Comparison of ENCODE assay signal across 14 cellular contexts in genomic region chr10:132110091-132110490, GRCh38. TPM values are rescaled to one million over a fixed set of nuclear protein-coding genes. Genes with fewer than 3 reads are reported as not detected.
DNase-seq lines count a peak whose midpoint lies in the region; ATAC-seq and TF ChIP-seq lines count a peak whose summit lies in the region.
"Had no signal": no experiment of that assay in that cellular context is flagged by ENCODE, and none has a peak within 500 bp of the region (broad histone marks: within the 10 kb centered on the region; RNA-seq: fewer than 3 reads in every experiment).

No MANE protein-coding gene starts in this region.

- POLR2A ChIA-PET in activated naive CD8-positive, alpha-beta T cell treated with anti-CD3 and anti-CD28 coated beads, Interleukin-2, amount 10 ng/mL, durations not matched to agents 7 days and 5 days (lab: Charles Lee), result no interaction called here
- POLR2A ChIA-PET in RWPE1 (lab: Yijun Ruan, JAX; ENCODE audit: low non-redundant PET), result no interaction called here

- no peaks in the 10 kb centered on the region for H3K4me1 Mint-ChIP-seq in activated naive CD8-positive, alpha-beta T cell treated with anti-CD3 and anti-CD28 coated beads, Interleukin-2, amount 10 ng/mL, durations not matched to agents 7 days and 5 days
- no peaks in the 10 kb centered on the region for H3K4me1 Mint-ChIP-seq in activated naive CD8-positive, alpha-beta T cell treated with anti-CD3 and anti-CD28 coated beads, Interleukin-2, amount 50 U/mL, for 24 hours
- H3K4me1 Mint-ChIP-seq in brain, result peaks cover 23% of the 10 kb centered on the region
- H3K4me1 Mint-ChIP-seq: activated T-helper 17 cell treated with anti-CD3 and anti-CD28 coated beads, Interleukin-2, amount 50 U/mL, for 72 hours had no signal

- CTCF ChIA-PET in RWPE1 (lab: Yijun Ruan, JAX), result interaction anchor here (0.6 kb wide), 1 partner anchor 114 kb away, joined by 4 read pairs; no protein-coding TSS in a partner anchor

- H3K9me3 Mint-ChIP-seq in activated naive CD8-positive, alpha-beta T cell treated with anti-CD3 and anti-CD28 coated beads, Interleukin-2, amount 10 ng/mL, durations not matched to agents 7 days and 5 days, result no peaks in the 10 kb centered on the region
- H3K9me3 Mint-ChIP-seq in activated naive CD8-positive, alpha-beta T cell treated with anti-CD3 and anti-CD28 coated beads, Interleukin-2, amount 50 U/mL, for 24 hours, result no peaks in the 10 kb centered on the region
- no peaks in the 10 kb centered on the region for H3K9me3 Mint-ChIP-seq in brain
- H3K9me3 Mint-ChIP-seq: activated T-helper 17 cell treated with anti-CD3 and anti-CD28 coated beads, Interleukin-2, amount 50 U/mL, for 72 hours had no signal

- TF ChIP-seq CTCF in brain (conservative IDR thresholded peaks at IDR 0.05) (no peak), RWPE1 (conservative IDR thresholded peaks at IDR 0.05; ENCODE audit: low read depth) (no peak)

- no peak overlapping the region for H3K4me3 Mint-ChIP-seq in activated naive CD8-positive, alpha-beta T cell treated with anti-CD3 and anti-CD28 coated beads, Interleukin-2, amount 10 ng/mL, durations not matched to agents 7 days and 5 days
- H3K4me3 Mint-ChIP-seq in activated naive CD8-positive, alpha-beta T cell treated with anti-CD3 and anti-CD28 coated beads, Interleukin-2, amount 50 U/mL, for 24 hours, result no peak overlapping the region
- H3K4me3 Mint-ChIP-seq in brain, result no peak overlapping the region
- H3K4me3 Mint-ChIP-seq: activated T-helper 17 cell treated with anti-CD3 and anti-CD28 coated beads, Interleukin-2, amount 50 U/mL, for 72 hours had no signal

- H3K36me3 Mint-ChIP-seq in activated naive CD8-positive, alpha-beta T cell treated with anti-CD3 and anti-CD28 coated beads, Interleukin-2, amount 10 ng/mL, durations not matched to agents 7 days and 5 days, result no peaks in the 10 kb centered on the region
- no peaks in the 10 kb centered on the region for H3K36me3 Mint-ChIP-seq in activated naive CD8-positive, alpha-beta T cell treated with anti-CD3 and anti-CD28 coated beads, Interleukin-2, amount 50 U/mL, for 24 hours (ENCODE audit: low read depth)
- no peaks in the 10 kb centered on the region for H3K36me3 Mint-ChIP-seq in brain

- H3K27me3 Mint-ChIP-seq in activated naive CD8-positive, alpha-beta T cell treated with anti-CD3 and anti-CD28 coated beads, Interleukin-2, amount 10 ng/mL, durations not matched to agents 7 days and 5 days, result peaks cover 2% of the 10 kb centered on the region
- no peaks in the 10 kb centered on the region for H3K27me3 Mint-ChIP-seq in activated naive CD8-positive, alpha-beta T cell treated with anti-CD3 and anti-CD28 coated beads, Interleukin-2, amount 50 U/mL, for 24 hours
- H3K27me3 Mint-ChIP-seq in brain, result no peaks in the 10 kb centered on the region
- H3K27me3 Mint-ChIP-seq: activated T-helper 17 cell treated with anti-CD3 and anti-CD28 coated beads, Interleukin-2, amount 50 U/mL, for 72 hours had no signal

- DNase-seq in activated naive CD8-positive, alpha-beta T cell treated with anti-CD3 and anti-CD28 coated beads, Interleukin-2, amount 10 ng/mL, durations not matched to agents 7 days and 5 days, result peak; percentile 20
- DNase-seq in activated naive CD8-positive, alpha-beta T cell treated with anti-CD3 and anti-CD28 coated beads, Interleukin-2, amount 50 U/mL, for 24 hours, result no peak
- peak; percentile 35 for DNase-seq in left lobe of liver (ENCODE audit: low spot score)
- no peak for DNase-seq in substantia nigra (lab: John Stamatoyannopoulos, UW)
- DNase-seq in RWPE1 (ENCODE audit: low spot score), result no peak
- DNase-seq: activated CD4-positive, alpha-beta T cell treated with anti-CD3 and anti-CD28 coated beads for 48 hours; H7; NCI-H2227 treated with DMSO at 0.1 percent for 48 hours; stimulated activated CD4-positive, alpha-beta T cell treated with anti-CD3 and anti-CD28 coated beads, Interleukin-1b, Interleukin-23, amount 100 ng/mL, for 48 hours; T1000 had no signal

- H3K27ac ChIP-seq in substantia nigra (ENCODE audit: low read depth, low read length, poor library complexity, severe bottlenecking) (peak overlapping the region; percentile 21), RWPE1 (no peak overlapping the region)

- no peak overlapping the region for H3K27ac Mint-ChIP-seq in activated naive CD8-positive, alpha-beta T cell treated with anti-CD3 and anti-CD28 coated beads, Interleukin-2, amount 10 ng/mL, durations not matched to agents 7 days and 5 days
- H3K27ac Mint-ChIP-seq in activated naive CD8-positive, alpha-beta T cell treated with anti-CD3 and anti-CD28 coated beads, Interleukin-2, amount 50 U/mL, for 24 hours, result no peak overlapping the region
- peak overlapping the region in 4 of 5 experiments; percentile 25 to 93 (median 76) for H3K27ac Mint-ChIP-seq in brain
- H3K27ac Mint-ChIP-seq: activated T-helper 17 cell treated with anti-CD3 and anti-CD28 coated beads, Interleukin-2, amount 50 U/mL, for 72 hours had no signal

- no peak for ATAC-seq in activated naive CD8-positive, alpha-beta T cell treated with anti-CD3 and anti-CD28 coated beads, Interleukin-2, amount 10 ng/mL, durations not matched to agents 7 days and 5 days (ENCODE audit: low read depth)
- no peak for ATAC-seq in activated naive CD8-positive, alpha-beta T cell treated with anti-CD3 and anti-CD28 coated beads, Interleukin-2, amount 50 U/mL, for 24 hours
- no peak for ATAC-seq in left lobe of liver
- no peak for ATAC-seq in HG03354 (IDR thresholded peaks at IDR 0.05; ENCODE audit: poor library complexity, severe bottlenecking, unreplicated experiment)
- no peak for ATAC-seq in GM18498 (IDR thresholded peaks at IDR 0.05; ENCODE audit: unreplicated experiment)
- ATAC-seq: activated T-helper 17 cell treated with anti-CD3 and anti-CD28 coated beads, Interleukin-2, amount 50 U/mL, for 72 hours had no signal

RNA-seq across cellular contexts. Expression of gene JAKMIP3, which starts 44.3 kb away (rescaled TPM):
- total RNA-seq in activated naive CD8-positive, alpha-beta T cell treated with anti-CD3 and anti-CD28 coated beads, Interleukin-2, amount 10 ng/mL, durations not matched to agents 7 days and 5 days, result under 1 TPM; 0.17 to 0.28 TPM
- polyA plus RNA-seq in brain (ENCODE audit: insufficient read depth, low read depth, low replicate concordance), result 1.0 TPM
- total RNA-seq in left lobe of liver, result 0.28 TPM

Comparison
In these comparisons a context has a peak if more than half of its experiments do, and no peak if none do; other contexts are left out.
1. DNase-seq: peak in activated naive CD8-positive, alpha-beta T cell treated with anti-CD3 and anti-CD28 coated beads, Interleukin-2, amount 10 ng/mL, durations not matched to agents 7 days and 5 days (single experiment) and left lobe of liver (single experiment); none in activated naive CD8-positive, alpha-beta T cell treated with anti-CD3 and anti-CD28 coated beads, Interleukin-2, amount 50 U/mL, for 24 hours (single experiment), substantia nigra (0 of 49) and RWPE1 (single experiment).
2. H3K27ac Mint-ChIP-seq: peak in brain (4 of 5); none in activated naive CD8-positive, alpha-beta T cell treated with anti-CD3 and anti-CD28 coated beads, Interleukin-2, amount 10 ng/mL, durations not matched to agents 7 days and 5 days (single experiment) and activated naive CD8-positive, alpha-beta T cell treated with anti-CD3 and anti-CD28 coated beads, Interleukin-2, amount 50 U/mL, for 24 hours (single experiment).